ENCODE assay signal across 28 cellular contexts in genomic region chr5:14928661-14929060, GRCh38. TPM values are rescaled to one million over a fixed set of nuclear protein-coding genes. Genes with fewer than 3 reads are reported as not detected.
A peak's percentile ranks its signal among the peaks of the same experiment; 100 is the strongest.
DNase-seq lines count a peak whose midpoint lies in the region; ATAC-seq and TF ChIP-seq lines count a peak whose summit lies in the region.
"Had no signal": no experiment of that assay in that cellular context is flagged by ENCODE, and none has a peak within 500 bp of the region (broad histone marks: within the 10 kb centered on the region; RNA-seq: fewer than 3 reads in every experiment).

No MANE protein-coding gene starts in this region.

- dilution Hi-C loops in IMR-90 (cut with HindIII; ENCODE audit: low sequenced_read_pairs, unreplicated experiment): no loop called here

- no peak overlapping the region for H3K9ac ChIP-seq in BLaER1 treated with 17β-estradiol and CSF1 and Interleukin-3, amounts not matched to agents 10 nM and 100 nM
- no peak overlapping the region for H3K9ac ChIP-seq in IMR-90 (ENCODE audit: low read depth, low read length)

- H3K56ac ChIP-seq in IMR-90 (ENCODE audit: extremely low read depth, insufficient read depth, low read length): no peak overlapping the region

- no peak for ATAC-seq in IMR-90 (ENCODE audit: low read depth)
- no peak for ATAC-seq in GM18519 (IDR thresholded peaks at IDR 0.05; ENCODE audit: low FRiP score, unreplicated experiment)
- ATAC-seq: lower lobe of right lung, pancreas had no signal

- peak overlapping the region; percentile 74; the same call in 1 of the 2 replicates for H3K4ac ChIP-seq in IMR-90 (ENCODE audit: low read depth, low read length)

- H4K20me1 ChIP-seq in BLaER1 treated with 17β-estradiol and CSF1 and Interleukin-3, amounts not matched to agents 10 nM and 100 nM: no peaks in the 10 kb centered on the region
- H4K20me1 ChIP-seq in IMR-90 (ENCODE audit: insufficient read depth, low read length): no peaks in the 10 kb centered on the region

- H3K9me1 ChIP-seq in IMR-90 (ENCODE audit: insufficient read depth, low read length): peaks cover 17% of the 10 kb centered on the region

- no peaks in the 10 kb centered on the region for H3K27me3 ChIP-seq in BLaER1 treated with 17β-estradiol and CSF1 and Interleukin-3, amounts not matched to agents 10 nM and 100 nM
- no peaks in the 10 kb centered on the region for H3K27me3 ChIP-seq in IMR-90 (ENCODE audit: control insufficient read depth, insufficient read depth, low read length)
- H3K27me3 ChIP-seq: pancreas, vagina had no signal

- H3K79me1 ChIP-seq in IMR-90 (ENCODE audit: low read depth in 1 of 2, low read length in 2 of 2): no peaks in the 10 kb centered on the region

- H2BK120ac ChIP-seq in IMR-90 (ENCODE audit: low read depth, low read length): peak overlapping the region; percentile 84; the same call in 1 of the 2 replicates

- peaks cover 0 to 13% (median 0%) of the 10 kb centered on the region in 11 experiments; a peak in 4 of 22 replicates for H3K9me3 ChIP-seq in BLaER1 treated with 17β-estradiol and CSF1 and Interleukin-3, amounts not matched to agents 10 nM and 100 nM (replicated peaks in 1 of 11)
- no peaks in the 10 kb centered on the region for H3K9me3 ChIP-seq in IMR-90 (ENCODE audit: control insufficient read depth, insufficient read depth, low read length)
- H3K9me3 ChIP-seq: lower lobe of right lung, pancreas, thoracic aorta, vagina had no signal

- no peak overlapping the region for H3K4me3 ChIP-seq in BLaER1 treated with 17β-estradiol and CSF1 and Interleukin-3, amounts not matched to agents 10 nM and 100 nM
- H3K4me3 ChIP-seq in IMR-90 (ENCODE audit: insufficient read depth, low read depth, low read length): no peak overlapping the region
- H3K4me3 ChIP-seq in fibroblast of mammary gland (ENCODE audit: control insufficient read depth, low read depth, low read length): no peak overlapping the region
- no peak overlapping the region for H3K4me3 ChIP-seq in lower leg skin (ENCODE audit: low read depth, poor library complexity, severe bottlenecking)
- H3K4me3 ChIP-seq: lower lobe of right lung, pancreas, thoracic aorta, vagina had no signal

- H2AK9ac ChIP-seq in IMR-90 (replicated peaks; ENCODE audit: low read depth, low read length, poor library complexity): no peak overlapping the region

- no peaks in the 10 kb centered on the region for H3K36me3 ChIP-seq in BLaER1 treated with 17β-estradiol and CSF1 and Interleukin-3, amounts not matched to agents 10 nM and 100 nM
- H3K36me3 ChIP-seq in IMR-90 (ENCODE audit: control insufficient read depth, insufficient read depth, low read length): no peaks in the 10 kb centered on the region
- H3K36me3 ChIP-seq: lower lobe of right lung, pancreas, thoracic aorta, vagina, WERI-Rb-1 had no signal

- CTCF ChIA-PET in IMR-90 (lab: Yijun Ruan, JAX): no interaction called here

- H3K23ac ChIP-seq in IMR-90 (ENCODE audit: low read depth, low read length): no peak overlapping the region

- no peak overlapping the region for H4K8ac ChIP-seq in IMR-90 (ENCODE audit: low read depth in 2 of 2, low read length in 2 of 2)

- peak overlapping the region in 7 of 11 experiments; percentile 5 to 95 (median 88); a peak in 6 of 22 replicates for H3K27ac ChIP-seq in BLaER1 treated with 17β-estradiol and CSF1 and Interleukin-3, amounts not matched to agents 10 nM and 100 nM
- H3K27ac ChIP-seq in IMR-90 (ENCODE audit: insufficient read depth, low read length) (no peak overlapping the region), VCaP (peak overlapping the region; percentile 62)
- H3K27ac ChIP-seq: lower lobe of right lung, pancreas, thoracic aorta, vagina, WERI-Rb-1 had no signal

- BruUV-seq in IMR-90 (replicated peaks; lab: Mats Ljungman, UMichigan): no TSS peak

- H4K91ac ChIP-seq in IMR-90 (ENCODE audit: insufficient read depth, low read depth, low read length): no peak overlapping the region

- TF ChIP-seq CTCF in IMR-90 (conservative IDR thresholded peaks at IDR 0.05; ENCODE audit: low read depth, low read length) (no peak), VCaP (conservative IDR thresholded peaks at IDR 0.05) (no peak), fibroblast of mammary gland (conservative IDR thresholded peaks at IDR 0.05; ENCODE audit: control insufficient read depth, insufficient read depth, low read depth, low read length) (no peak), lower leg skin (IDR thresholded peaks at IDR 0.05) (no peak)

- H2BK20ac ChIP-seq in IMR-90 (ENCODE audit: low read depth, low read length): peak overlapping the region; percentile 32; the same call in 1 of the 2 replicates

- TF ChIP-seq POLR2A in IMR-90 (IDR thresholded peaks at IDR 0.05; ENCODE audit: low read depth, low read length) (no peak), lower leg skin (IDR thresholded peaks at IDR 0.05) (no peak)

- H2BK15ac ChIP-seq in IMR-90 (ENCODE audit: low read depth, low read length): no peak overlapping the region

- POLR2A ChIA-PET in IMR-90 (lab: Charles Lee; ENCODE audit: unreplicated experiment): no interaction called here

- DNase-seq in IMR-90 (peak; percentile 63), fibroblast of mammary gland (ENCODE audit: low read depth) (peak; percentile 82), NCI-H526 treated with DMSO at 0.1 percent for 48 hours (lab: John Stamatoyannopoulos, UW) (no peak), lower leg skin (ENCODE audit: low spot score in 2 of 2) (no peak)
- DNase-seq in activated CD4-positive, alpha-beta T cell treated with anti-CD3 and anti-CD28 coated beads, Interleukin-2, amount 50 U/mL, for 1 hour: no peak
- DNase-seq: ACHN; activated CD4-positive, alpha-beta T cell treated with anti-CD3 and anti-CD28 coated beads, Interleukin-2, amount 10 ng/mL, durations not matched to agents 24 days and 14 days; activated naive CD4-positive, alpha-beta T cell treated with anti-CD3 and anti-CD28 coated beads for 36 hours; activated T-cell treated with anti-CD3 and anti-CD28 coated beads, Interleukin-2, amount 50 U/mL, for 48 hours; amniotic stem cell; central memory CD4-positive, alpha-beta T cell; H9; lower lobe of right lung; NCI-H1436 treated with DMSO at 0.1 percent for 48 hours; NCI-H2171 treated with DMSO at 0.1 percent for 48 hours; NCI-H69; nephron progenitor cell; pancreas; right cardiac atrium; stimulated activated CD4-positive, alpha-beta T cell treated with anti-CD3 and anti-CD28 coated beads, Interleukin-12 subunit alpha, Interleukin-12 subunit beta, amount 100 ng/mL, for 4 hours; stimulated activated CD4-positive, alpha-beta T cell treated with anti-CD3 and anti-CD28 coated beads, Interleukin-4, amount 100 ng/mL, for 24 hours; stimulated activated naive CD4-positive, alpha-beta T cell; WERI-Rb-1 had no signal

- H3K4me1 ChIP-seq in BLaER1 treated with 17β-estradiol and CSF1 and Interleukin-3, amounts not matched to agents 10 nM and 100 nM: peaks cover 29 to 86% (median 50%) of the 10 kb centered on the region in 10 experiments
- peaks cover 14% of the 10 kb centered on the region for H3K4me1 ChIP-seq in IMR-90 (ENCODE audit: control insufficient read depth, insufficient read depth, low read length)
- H3K4me1 ChIP-seq: lower lobe of right lung, pancreas, vagina had no signal

- no CpG with 5 or more reads among the region's 1 CpG for WGBS in IMR-90 (ENCODE audit: extremely low coverage in 2 of 2, insufficient read length in 1 of 2), 2 experiments
- 70 to 71% methylated on average over 1 of the region's 1 CpG for WGBS in lower leg skin, 2 donors

- no peak overlapping the region for H4K5ac ChIP-seq in IMR-90 (ENCODE audit: low read depth, low read length)

- no peak overlapping the region for H3K14ac ChIP-seq in IMR-90 (replicated peaks; ENCODE audit: low read depth, low read length)

- peak overlapping the region in 2 of 11 experiments; percentile 13 to 78; a peak in 2 of 22 replicates for H3K4me2 ChIP-seq in BLaER1 treated with 17β-estradiol and CSF1 and Interleukin-3, amounts not matched to agents 10 nM and 100 nM
- no peak overlapping the region for H3K4me2 ChIP-seq in IMR-90 (ENCODE audit: low read depth, low read length)

- in situ Hi-C loops in IMR-90 (cut with MboI; ENCODE audit: low sequenced_read_pairs): no loop called here

- intact Hi-C loops in IMR-90 (cut with micrococcal nuclease) (loop anchor here (5.0 kb wide), 1 partner anchor 56 kb away; the partner anchor contains the start of gene ANKH), lower leg skin (cut with DNase I; ENCODE audit: low total_unique reads) (no loop called here)

- H2BK5ac ChIP-seq in IMR-90 (ENCODE audit: low read depth, low read length, poor library complexity, severe bottlenecking): no peak overlapping the region

- no peak overlapping the region for H2AFZ ChIP-seq in IMR-90 (replicated peaks; ENCODE audit: low read length, poor library complexity)

- TF ChIP-seq RAD21 in IMR-90 (IDR thresholded peaks at IDR 0.05; ENCODE audit: low read length): no peak

- H3K18ac ChIP-seq in IMR-90 (ENCODE audit: low read depth, low read length): no peak overlapping the region

- H2AK5ac ChIP-seq in IMR-90 (ENCODE audit: low read depth, low read length): peak overlapping the region; percentile 15; the same call in 1 of the 2 replicates

TF ChIP-seq in IMR-90, 13 proteins besides CTCF, POLR2A, EP300 and RAD21:
- TF ChIP-seq NFE2L2 (IDR thresholded peaks at IDR 0.05; ENCODE audit: low read depth, low read length): no peak
- no peak for TF ChIP-seq MAZ (IDR thresholded peaks at IDR 0.05; ENCODE audit: borderline replicate concordance, low read depth, low read length)
- no peak for TF ChIP-seq RCOR1 (IDR thresholded peaks at IDR 0.05; ENCODE audit: insufficient replicate concordance, low read length)
- TF ChIP-seq CHD1 (IDR thresholded peaks at IDR 0.05; ENCODE audit: low read depth, low read length): no peak
- no peak for TF ChIP-seq BHLHE40 (IDR thresholded peaks at IDR 0.05; ENCODE audit: low read depth, low read length)
TF ChIP-seq in IMR-90: peak in this region for 0.

RNA-seq across cellular contexts. Expression of gene ANKH, which starts 57.1 kb away (rescaled TPM):
- total RNA-seq in IMR-90 (2012; rRNA removed): 5.2 and 5.6 TPM in 2 replicates
- 15.4 and 17.2 TPM in 2 replicates for polyA plus RNA-seq in IMR-90 (2012; rRNA removed)
- 11.0 and 13.8 TPM in 2 replicates for polyA plus RNA-seq in IMR-90 (2012; cell fraction: cytosol; rRNA removed)
- polyA plus RNA-seq in IMR-90 (2012; cell fraction: nucleus; rRNA removed; ENCODE audit: low replicate concordance): 8.9 TPM in 2 replicates
- 10 to 100 TPM; 44.0 to 84.8 (median 67.9) TPM for total RNA-seq in lower leg skin

Comparison
In these comparisons a context has a peak if more than half of its experiments do, and no peak if none do; other contexts are left out.
1. DNase-seq: peak in IMR-90 (single experiment) and fibroblast of mammary gland (single experiment); none in activated CD4-positive, alpha-beta T cell treated with anti-CD3 and anti-CD28 coated beads, Interleukin-2, amount 50 U/mL, for 1 hour (single experiment), NCI-H526 treated with DMSO at 0.1 percent for 48 hours (single experiment) and lower leg skin (0 of 2).